In the genomic region with DNA sequence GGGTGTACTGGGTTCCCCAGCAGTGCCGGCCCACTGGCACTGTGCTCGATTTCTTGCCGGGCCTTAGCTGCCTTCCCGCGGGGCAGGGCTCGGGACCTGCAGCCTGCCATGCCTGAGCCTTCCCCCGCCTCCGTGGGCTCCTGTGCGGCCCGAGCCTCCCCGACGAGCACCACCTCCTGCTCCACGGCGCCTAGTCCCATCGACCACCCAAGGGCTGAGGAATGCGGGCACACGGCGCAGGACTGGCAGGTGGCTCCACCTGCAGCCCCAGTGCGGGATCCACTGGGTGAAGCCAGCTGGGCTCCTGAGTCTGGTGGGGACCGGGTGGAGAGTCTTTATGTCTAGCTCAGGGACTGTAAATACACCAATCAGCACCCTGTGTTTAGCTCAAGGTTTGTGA, we compare ENCODE assay signal across 3 cellular contexts.
A peak's percentile ranks its signal among the peaks of the same experiment; 100 is the strongest.
DNase-seq lines count a peak whose midpoint lies in the region; TF ChIP-seq lines count a peak whose summit lies in the region.
"Not testable (repeated sequence)": the region's sequence is repeated elsewhere in the genome, so short reads cannot be mapped to it uniquely, and the experiment has no call there.

No MANE protein-coding gene starts in this region.

- not testable (repeated sequence) for H3K4me1 ChIP-seq in spleen, testis

- H3K9me3 ChIP-seq in spleen: peaks cover 0 to 45% (median 22%) of the 10 kb centered on the region in 8 donors
- not testable (repeated sequence) for H3K9me3 ChIP-seq in testis

- H3K27ac ChIP-seq in spleen, testis: not testable (repeated sequence)

- H3K36me3 ChIP-seq in spleen; testis (ENCODE audit: low read depth, missing control alignments): not testable (repeated sequence)

- not testable (repeated sequence) for H3K4me3 ChIP-seq in spleen
- H3K4me3 ChIP-seq in testis: peak overlapping the region; percentile 27 to 32

- peak; percentile 10 for DNase-seq in activated gamma-delta T cell (lab: John Stamatoyannopoulos, UW)
- DNase-seq in spleen: peak; percentile 66
- DNase-seq in testis: not testable (repeated sequence)

- intact Hi-C loops in spleen (cut with DNase I; ENCODE audit: low total_unique reads); testis (cut with DNase I; ENCODE audit: low total_unique reads): not testable (repeated sequence)

- WGBS in spleen, 5 donors: 93 to 100% (median 96%) methylated on average over 1 to 20 of the region's 20 CpGs
- 80% methylated on average over 2 of the region's 20 CpGs; no CpG with 5 or more reads in 1 of the 2 donors for WGBS in testis, 2 donors

- TF ChIP-seq CTCF in spleen (IDR thresholded peaks at IDR 0.05 in 8 of 11, conservative IDR thresholded peaks at IDR 0.05 in 3 of 11); testis (IDR thresholded peaks at IDR 0.05): not testable (repeated sequence)

- not testable (repeated sequence) for TF ChIP-seq POLR2A in spleen (IDR thresholded peaks at IDR 0.05); testis (IDR thresholded peaks at IDR 0.05)

- not testable (repeated sequence) for H3K27me3 ChIP-seq in spleen (replicated peaks in 1 of 7); testis
